Comparison of ENCODE assay signal across 9 cellular contexts in genomic region chr19:30029721-30030510, GRCh38.
DNase-seq lines count a peak whose midpoint lies in the region; ATAC-seq lines count a peak whose summit lies in the region.
"Had no signal": no experiment of that assay in that cellular context is flagged by ENCODE, and none has a peak within 500 bp of the region (broad histone marks: within the 10 kb centered on the region; RNA-seq: fewer than 3 reads in every experiment).

No MANE protein-coding gene starts in this region.

- intact Hi-C loops in left cardiac atrium (cut with DNase I): no loop called here

- ATAC-seq in GM19043 (IDR thresholded peaks at IDR 0.05; ENCODE audit: low read depth, unreplicated experiment): peak; percentile 71
- ATAC-seq in HG02852 (IDR thresholded peaks at IDR 0.05; ENCODE audit: unreplicated experiment): peak; percentile 91
- no peak for ATAC-seq in left cardiac atrium

- in situ Hi-C loops in SK-MEL-5 (cut with HindIII; ENCODE audit: low pct_unique_long_range_greater_than_20kb, low sequenced_read_pairs): no loop called here

- DNase-seq in SK-MEL-5 (ENCODE audit: low read depth, low spot score) (peak; percentile 76), renal cortical epithelial cell (ENCODE audit: low read depth) (peak; percentile 24), DMS79 (lab: John Stamatoyannopoulos, UW) (no peak), left cardiac atrium (no peak), RPMI8226 (no peak)
- no peak for DNase-seq in central memory CD4-positive, alpha-beta T cell
- DNase-seq: ovary had no signal

Comparison
In these comparisons a context has a peak if more than half of its experiments do, and no peak if none do; other contexts are left out.
1. ATAC-seq: peak in GM19043 (single experiment) and HG02852 (single experiment); none in left cardiac atrium (0 of 2).
2. DNase-seq: peak in SK-MEL-5 (single experiment) and renal cortical epithelial cell (single experiment); none in DMS79 (single experiment), left cardiac atrium (single experiment), central memory CD4-positive, alpha-beta T cell (single experiment) and RPMI8226 (single experiment).